Comparison of ENCODE assay signal across 8 cellular contexts in the genomic region with DNA sequence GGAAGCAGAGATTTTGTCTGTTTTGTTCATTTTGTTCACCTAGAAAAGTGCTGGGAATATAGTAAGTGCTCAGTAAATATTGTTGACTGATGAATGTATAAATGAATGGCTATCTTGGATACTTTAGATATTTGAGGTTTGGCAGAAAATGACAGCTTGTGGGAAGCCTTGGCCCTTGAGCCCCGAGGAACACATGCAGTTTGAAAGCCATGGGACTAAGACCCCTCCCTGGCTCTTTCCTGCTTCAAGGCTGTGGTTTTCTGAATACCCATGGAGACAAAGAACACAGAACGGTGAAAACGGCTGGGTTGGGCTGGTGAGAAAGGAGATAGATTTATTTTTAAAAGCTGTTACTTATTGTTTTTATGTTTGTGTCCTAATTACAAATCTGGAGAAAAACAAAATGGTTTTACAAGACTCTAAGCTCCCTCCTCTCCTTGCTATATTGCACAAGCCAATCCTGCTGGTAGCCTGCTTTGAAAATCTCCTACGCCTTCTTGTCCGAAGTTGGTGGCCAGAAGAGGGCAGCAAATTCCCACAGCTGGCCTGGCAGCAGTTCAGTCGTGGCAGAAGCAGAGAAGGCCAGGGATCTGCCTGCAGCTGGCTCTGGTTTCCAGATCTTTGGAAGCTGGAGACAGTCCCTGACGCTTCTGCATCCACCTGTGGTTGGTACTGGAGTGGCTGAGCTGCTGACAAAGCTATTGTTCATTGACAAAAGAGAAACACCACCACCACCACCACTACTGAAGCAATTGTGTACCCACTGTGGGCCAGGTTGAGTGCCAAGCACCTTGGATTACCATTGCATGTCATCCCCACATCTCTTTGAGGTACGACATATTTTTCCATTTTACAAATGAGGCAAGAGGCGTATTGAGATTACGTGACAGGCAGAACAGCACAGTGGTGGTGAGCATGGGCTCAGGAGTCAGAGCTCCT. TPM values are rescaled to one million over a fixed set of nuclear protein-coding genes. Genes with fewer than 3 reads are reported as not detected.
A peak's percentile ranks its signal among the peaks of the same experiment; 100 is the strongest.
DNase-seq lines count a peak whose midpoint lies in the region; ATAC-seq and TF ChIP-seq lines count a peak whose summit lies in the region.

No MANE protein-coding gene starts in this region.

- in situ Hi-C loops in G401 (cut with HindIII; ENCODE audit: low sequenced_read_pairs), result no loop called here

- H3K4me1 ChIP-seq in SJSA1 (replicated peaks) (no peaks in the 10 kb centered on the region), left ventricle myocardium inferior (peaks cover 4% of the 10 kb centered on the region)

- H3K9me3 ChIP-seq in SJSA1 (replicated peaks) (no peaks in the 10 kb centered on the region), left ventricle myocardium inferior (replicated peaks) (no peaks in the 10 kb centered on the region)

- H3K27me3 ChIP-seq in SJSA1 (replicated peaks) (no peaks in the 10 kb centered on the region), left ventricle myocardium inferior (ENCODE audit: low read depth) (peaks cover 48% of the 10 kb centered on the region)

- H3K4me3 ChIP-seq in NB4 (ENCODE audit: low read depth, low read length) (no peak overlapping the region), SJSA1 (no peak overlapping the region), left ventricle myocardium inferior (no peak overlapping the region)

- intact Hi-C loops in left ventricle myocardium inferior (cut with micrococcal nuclease), result loop anchor here (5.0 to 10.0 kb wide), 2 partner anchors 132 to 500 kb away; no protein-coding TSS in a partner anchor

- TF ChIP-seq POLR2A in NB4 (IDR thresholded peaks at IDR 0.05; ENCODE audit: extremely low read depth, insufficient read length), result no peak

- H3K36me3 ChIP-seq in SJSA1, result no peaks in the 10 kb centered on the region
- H3K36me3 ChIP-seq in left ventricle myocardium inferior, result no peaks in the 10 kb centered on the region

- TF ChIP-seq CTCF in NB4 (IDR thresholded peaks at IDR 0.05; ENCODE audit: low read depth, low read length), result peak; percentile 75
- peak; percentile 86 for TF ChIP-seq CTCF in left ventricle myocardium inferior (IDR thresholded peaks at IDR 0.05; ENCODE audit: borderline replicate concordance)

- ATAC-seq in HG03045 (IDR thresholded peaks at IDR 0.05; ENCODE audit: unreplicated experiment) (no peak), HG02938 (IDR thresholded peaks at IDR 0.05; ENCODE audit: unreplicated experiment) (no peak)

- H3K27ac ChIP-seq in SJSA1 (no peak overlapping the region), left ventricle myocardium inferior (replicated peaks) (no peak overlapping the region)

- DNase-seq in G401 (ENCODE audit: low spot score), result peak; percentile 32
- peak; percentile 80 for DNase-seq in NB4 (ENCODE audit: low read depth)
- DNase-seq in SJSA1 (ENCODE audit: low read depth in 1 of 2, low spot score in 2 of 2), result peak; percentile 66 to 70
- DNase-seq in amygdala (lab: John Stamatoyannopoulos, UW), result peak in 54 of 56 donors; percentile 10 to 89 (median 68)
- peak; percentile 74 for DNase-seq in left ventricle myocardium inferior
- DNase-seq in putamen (ENCODE audit: low spot score), result peak; percentile 70

RNA-seq across cellular contexts. Expression of a gene that starts 5.2 kb away (rescaled TPM):
- total RNA-seq in G401 (2014; rRNA removed; shearing (Covaris generic)), result not detected in 2 replicates
- not detected in 2 replicates for total RNA-seq in SJSA1 (2014; rRNA removed; shearing (Covaris generic))
- not detected for total RNA-seq in left ventricle myocardium inferior

RNA-seq across cellular contexts. Expression of a gene that starts 13.0 kb away (rescaled TPM):
- total RNA-seq in G401 (2014; rRNA removed; shearing (Covaris generic)), result not detected in 2 replicates
- not detected in 2 replicates for total RNA-seq in SJSA1 (2014; rRNA removed; shearing (Covaris generic))
- total RNA-seq in left ventricle myocardium inferior, result not detected

RNA-seq across cellular contexts. Expression of a gene that starts 33.6 kb away (rescaled TPM):
- not detected in 2 replicates for total RNA-seq in G401 (2014; rRNA removed; shearing (Covaris generic))
- total RNA-seq in SJSA1 (2014; rRNA removed; shearing (Covaris generic)), result not detected in 2 replicates
- not detected for total RNA-seq in left ventricle myocardium inferior

RNA-seq across cellular contexts. Expression of a gene that starts 51.3 kb away (rescaled TPM):
- total RNA-seq in G401 (2014; rRNA removed; shearing (Covaris generic)), result 0.07 TPM in 1 of 2 replicates, not detected in the other
- not detected in 2 replicates for total RNA-seq in SJSA1 (2014; rRNA removed; shearing (Covaris generic))
- not detected for total RNA-seq in left ventricle myocardium inferior
